In the genomic region with DNA sequence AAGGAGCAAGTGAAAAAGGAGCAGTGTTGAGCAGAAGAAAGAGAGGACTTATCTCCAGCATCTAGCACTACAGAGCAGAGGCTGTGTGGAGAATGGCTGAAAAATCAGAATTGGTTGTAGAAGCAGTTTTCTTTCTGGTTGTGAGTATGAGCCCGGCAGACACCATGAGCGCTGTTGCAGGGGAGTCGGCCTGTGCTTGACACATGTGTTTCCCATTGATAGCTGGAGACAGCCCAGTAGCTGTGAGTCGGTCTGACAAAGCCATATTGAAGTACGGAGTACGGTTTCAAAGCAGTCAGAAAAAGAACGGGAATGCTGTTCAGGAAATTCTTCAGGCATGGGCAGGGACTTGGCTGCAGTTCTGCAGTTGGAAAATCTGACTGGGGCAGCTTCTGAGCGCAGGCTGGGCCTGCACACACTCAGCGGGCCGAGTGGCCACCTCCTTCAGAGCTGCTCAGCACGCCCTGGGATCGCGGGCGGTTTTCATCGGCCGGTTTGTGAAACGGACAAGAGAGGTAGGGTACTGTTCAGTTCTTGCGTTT, we compare ENCODE assay signal across 9 cellular contexts. TPM values are rescaled to one million over a fixed set of nuclear protein-coding genes. Genes with fewer than 3 reads are reported as not detected.
DNase-seq lines count a peak whose midpoint lies in the region; ATAC-seq and TF ChIP-seq lines count a peak whose summit lies in the region.
"Had no signal": no experiment of that assay in that cellular context is flagged by ENCODE, and none has a peak within 500 bp of the region (broad histone marks: within the 10 kb centered on the region; RNA-seq: fewer than 3 reads in every experiment).

Gene SGCD, plus strand, starts transcription at position 447 of the 542 bp plus-strand sequence.

- peaks cover 12% of the 10 kb centered on the region for H3K9me2 ChIP-seq in GM23338 (ENCODE audit: insufficient read depth)

- H3K4me2 ChIP-seq in GM23338 (no peak within 1 kb of the TSS), skeletal muscle satellite cell (ENCODE audit: low read length) (peak within 1 kb of the TSS; percentile 88)

- no peaks in the 10 kb centered on the region; the same call in 1 of the 3 replicates for H3K9me3 Mint-ChIP-seq in GM23338

- peak within 1 kb of the TSS; percentile 40; the same call in 1 of the 2 replicates for H3K27ac Mint-ChIP-seq in GM23338

- H3K27me3 ChIP-seq in GM23338 (ENCODE audit: insufficient read depth): no peaks in the 10 kb centered on the region
- H3K27me3 ChIP-seq in skeletal muscle satellite cell (ENCODE audit: control insufficient read depth, insufficient read depth, low read length): no peaks in the 10 kb centered on the region

- H3K4me1 Mint-ChIP-seq in GM23338: peaks cover 3% of the 10 kb centered on the region

- peak; percentile 69 for ATAC-seq in GM23338

- H3K9ac ChIP-seq in skeletal muscle satellite cell (ENCODE audit: low read depth, low read length): peak within 1 kb of the TSS; percentile 80

- no peaks in the 10 kb centered on the region for H3K36me3 Mint-ChIP-seq in GM23338 (ENCODE audit: low read depth)

- H3K4me1 ChIP-seq in GM23338 (ENCODE audit: insufficient read depth) (no peaks in the 10 kb centered on the region), skeletal muscle satellite cell (ENCODE audit: control insufficient read depth, insufficient read depth, low read length) (peaks cover 20% of the 10 kb centered on the region)

- H2AFZ ChIP-seq in GM23338: peak within 1 kb of the TSS; percentile 91

- no peaks in the 10 kb centered on the region for H3F3A ChIP-seq in GM23338 (replicated peaks; ENCODE audit: low read depth)

- H3K27ac ChIP-seq in GM23338 (ENCODE audit: low read depth) (no peak within 1 kb of the TSS), caudate nucleus (ENCODE audit: low read depth, low read length) (no peak within 1 kb of the TSS)

- no peaks in the 10 kb centered on the region for H3K9me3 ChIP-seq in skeletal muscle satellite cell (replicated peaks; ENCODE audit: low read length)

- H3K4me3 ChIP-seq in GM23338: no peak within 1 kb of the TSS
- peak within 1 kb of the TSS; percentile 75 for H3K4me3 ChIP-seq in skeletal muscle satellite cell (ENCODE audit: low read length)

- H3K36me3 ChIP-seq in GM23338 (ENCODE audit: insufficient read depth): no peaks in the 10 kb centered on the region
- H3K36me3 ChIP-seq in skeletal muscle satellite cell (ENCODE audit: insufficient read depth, low read length): peaks cover 6% of the 10 kb centered on the region

- H3K79me2 ChIP-seq in GM23338 (replicated peaks; ENCODE audit: insufficient read depth): no peaks in the 10 kb centered on the region

- TF ChIP-seq CTCF in GM23338 (conservative IDR thresholded peaks at IDR 0.05; ENCODE audit: low read depth in 2 of 2): no peak

- peak; percentile 16 for DNase-seq in GM23338 (ENCODE audit: low spot score)
- DNase-seq in caudate nucleus (lab: John Stamatoyannopoulos, UW): peak in 54 of 61 donors; percentile 3 to 84 (median 42)
- DNase-seq in iris pigment epithelial cell (ENCODE audit: low read depth): peak; percentile 36
- DNase-seq in SW480 (ENCODE audit: low spot score): no peak
- no peak for DNase-seq in NCI-H2107 treated with DMSO at 0.1 percent for 48 hours (lab: John Stamatoyannopoulos, UW; ENCODE audit: unreplicated experiment)
- DNase-seq in cortex of kidney (lab: John Stamatoyannopoulos, UW): no peak
- no peak for DNase-seq in NCI-H345 treated with DMSO at 0.1 percent for 48 hours (lab: John Stamatoyannopoulos, UW; ENCODE audit: unreplicated experiment)
- DNase-seq: NCI-H1417 treated with DMSO at 0.1 percent for 48 hours had no signal

- H4K20me1 ChIP-seq in GM23338 (replicated peaks; ENCODE audit: insufficient read depth): no peaks in the 10 kb centered on the region

- H3K4me3 Mint-ChIP-seq in GM23338: no peak within 1 kb of the TSS

- H3K27me3 Mint-ChIP-seq in GM23338 (ENCODE audit: insufficient read depth, low read depth, poor library complexity): peaks cover 3% of the 10 kb centered on the region

TF ChIP-seq in GM23338, 12 proteins besides CTCF, POLR2A, EP300 and RAD21 (continues in another document):
- TF ChIP-seq STAT1 (IDR thresholded peaks at IDR 0.05; ENCODE audit: unreplicated experiment) (no peak), CREB1 (CRISPR knock-in tag; IDR thresholded peaks at IDR 0.05; ENCODE audit: low read depth) (no peak), NANOG (IDR thresholded peaks at IDR 0.05; ENCODE audit: borderline replicate concordance) (no peak), ZNF114 (CRISPR knock-in tag; IDR thresholded peaks at IDR 0.05) (no peak), EZH2phosphoT487 (IDR thresholded peaks at IDR 0.05; ENCODE audit: unreplicated experiment) (no peak), JUNB (IDR thresholded peaks at IDR 0.05; ENCODE audit: unreplicated experiment) (no peak), EZH2 (IDR thresholded peaks at IDR 0.05; ENCODE audit: low read depth, unreplicated experiment) (no peak), POLR2AphosphoS5 (IDR thresholded peaks at IDR 0.05; ENCODE audit: low read depth) (no peak), ZNF331 (CRISPR knock-in tag; IDR thresholded peaks at IDR 0.05; ENCODE audit: low read depth) (no peak)
- TF ChIP-seq, protein P1, sequence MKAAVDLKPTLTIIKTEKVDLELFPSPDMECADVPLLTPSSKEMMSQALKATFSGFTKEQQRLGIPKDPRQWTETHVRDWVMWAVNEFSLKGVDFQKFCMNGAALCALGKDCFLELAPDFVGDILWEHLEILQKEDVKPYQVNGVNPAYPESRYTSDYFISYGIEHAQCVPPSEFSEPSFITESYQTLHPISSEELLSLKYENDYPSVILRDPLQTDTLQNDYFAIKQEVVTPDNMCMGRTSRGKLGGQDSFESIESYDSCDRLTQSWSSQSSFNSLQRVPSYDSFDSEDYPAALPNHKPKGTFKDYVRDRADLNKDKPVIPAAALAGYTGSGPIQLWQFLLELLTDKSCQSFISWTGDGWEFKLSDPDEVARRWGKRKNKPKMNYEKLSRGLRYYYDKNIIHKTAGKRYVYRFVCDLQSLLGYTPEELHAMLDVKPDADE (IDR thresholded peaks at IDR 0.05): no peak
- TF ChIP-seq, protein P2, sequence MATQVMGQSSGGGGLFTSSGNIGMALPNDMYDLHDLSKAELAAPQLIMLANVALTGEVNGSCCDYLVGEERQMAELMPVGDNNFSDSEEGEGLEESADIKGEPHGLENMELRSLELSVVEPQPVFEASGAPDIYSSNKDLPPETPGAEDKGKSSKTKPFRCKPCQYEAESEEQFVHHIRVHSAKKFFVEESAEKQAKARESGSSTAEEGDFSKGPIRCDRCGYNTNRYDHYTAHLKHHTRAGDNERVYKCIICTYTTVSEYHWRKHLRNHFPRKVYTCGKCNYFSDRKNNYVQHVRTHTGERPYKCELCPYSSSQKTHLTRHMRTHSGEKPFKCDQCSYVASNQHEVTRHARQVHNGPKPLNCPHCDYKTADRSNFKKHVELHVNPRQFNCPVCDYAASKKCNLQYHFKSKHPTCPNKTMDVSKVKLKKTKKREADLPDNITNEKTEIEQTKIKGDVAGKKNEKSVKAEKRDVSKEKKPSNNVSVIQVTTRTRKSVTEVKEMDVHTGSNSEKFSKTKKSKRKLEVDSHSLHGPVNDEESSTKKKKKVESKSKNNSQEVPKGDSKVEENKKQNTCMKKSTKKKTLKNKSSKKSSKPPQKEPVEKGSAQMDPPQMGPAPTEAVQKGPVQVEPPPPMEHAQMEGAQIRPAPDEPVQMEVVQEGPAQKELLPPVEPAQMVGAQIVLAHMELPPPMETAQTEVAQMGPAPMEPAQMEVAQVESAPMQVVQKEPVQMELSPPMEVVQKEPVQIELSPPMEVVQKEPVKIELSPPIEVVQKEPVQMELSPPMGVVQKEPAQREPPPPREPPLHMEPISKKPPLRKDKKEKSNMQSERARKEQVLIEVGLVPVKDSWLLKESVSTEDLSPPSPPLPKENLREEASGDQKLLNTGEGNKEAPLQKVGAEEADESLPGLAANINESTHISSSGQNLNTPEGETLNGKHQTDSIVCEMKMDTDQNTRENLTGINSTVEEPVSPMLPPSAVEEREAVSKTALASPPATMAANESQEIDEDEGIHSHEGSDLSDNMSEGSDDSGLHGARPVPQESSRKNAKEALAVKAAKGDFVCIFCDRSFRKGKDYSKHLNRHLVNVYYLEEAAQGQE (IDR thresholded peaks at IDR 0.05; ENCODE audit: unreplicated experiment): no peak

RNA-seq across cellular contexts. Expression of gene SGCD, which starts in this region (rescaled TPM):
- total RNA-seq in GM23338 (2014; rRNA removed; shearing (Covaris generic)): 0.03 TPM in 1 of 2 replicates, not detected in the other
- 0.05 and 0.07 TPM in 2 replicates for polyA plus RNA-seq in GM23338 (2016; fragmentation: Nextera tagmentation; extraction: Ambion mirVana)
- 2.0 and 8.3 TPM in 2 replicates for total RNA-seq in skeletal muscle satellite cell (2012; rRNA removed)

Comparison
In these comparisons a context has a peak if more than half of its experiments do, and no peak if none do; other contexts are left out.
1. Peak in DNase-seq and ATAC-seq in GM23338; RNA of the gene not detected or under 1 TPM.
2. DNase-seq: peak in caudate nucleus (54 of 61) and iris pigment epithelial cell (single experiment); none in SW480 (single experiment), NCI-H2107 treated with DMSO at 0.1 percent for 48 hours (single experiment), cortex of kidney (single experiment) and NCI-H345 treated with DMSO at 0.1 percent for 48 hours (single experiment).